1 cellular context compared by ENCODE assay signal in the genomic region with DNA sequence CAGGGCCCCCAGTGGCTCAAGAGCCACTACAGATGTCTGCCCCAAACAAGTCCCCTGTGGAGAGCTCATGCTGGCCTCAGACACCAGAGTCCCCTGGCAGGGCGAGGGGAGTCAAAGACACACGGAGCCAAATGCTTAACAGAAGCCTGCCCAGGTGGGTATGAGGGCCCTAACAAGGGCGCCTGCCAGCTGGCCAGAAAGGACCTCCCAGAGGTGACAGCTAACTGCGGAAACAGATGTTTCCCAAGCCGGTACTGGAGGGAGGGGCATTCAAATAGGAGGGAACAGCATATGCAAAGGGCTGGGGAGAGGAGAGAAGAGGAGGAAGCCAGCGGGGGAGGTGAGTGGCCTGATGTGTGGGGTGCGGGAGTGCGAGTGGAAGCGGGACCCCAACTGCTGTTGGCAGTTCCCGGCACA.
TF ChIP-seq lines count a peak whose summit lies in the region.

No MANE protein-coding gene starts in this region.

TF ChIP-seq in H1, 55 proteins besides CTCF, POLR2A, EP300 and RAD21:
- no peak for TF ChIP-seq TBP (IDR thresholded peaks at IDR 0.05; ENCODE audit: low read depth, low read length)
- TF ChIP-seq SIN3A (conservative IDR thresholded peaks at IDR 0.05 in 1 of 2, IDR thresholded peaks at IDR 0.05 in 1 of 2; ENCODE audit: low read depth in 1 of 2, low read length in 2 of 2) = peak; percentile 86 to 88
- TF ChIP-seq YY1 (IDR thresholded peaks at IDR 0.05; ENCODE audit: low read depth, low read length) = no peak
- no peak for TF ChIP-seq RNF2 (IDR thresholded peaks at IDR 0.05; ENCODE audit: borderline replicate concordance, low read depth, low read length, missing control alignments, poor library complexity, severe bottlenecking)
- no peak for TF ChIP-seq NANOG (IDR thresholded peaks at IDR 0.05; ENCODE audit: insufficient read depth, low read depth, low read length, poor library complexity, severe bottlenecking)
- peak; percentile 59 for TF ChIP-seq SAP30 (IDR thresholded peaks at IDR 0.05; ENCODE audit: insufficient read depth, insufficient replicate concordance, low read length)
- peak; percentile 82; the same call in 1 of the 2 replicates for TF ChIP-seq TCF12 (IDR thresholded peaks at IDR 0.05; ENCODE audit: low read depth, low read length)
